ENCODE assay signal across 8 cellular contexts in genomic region chrX:66638591-66639500, GRCh38. TPM values are rescaled to one million over a fixed set of nuclear protein-coding genes. Genes with fewer than 3 reads are reported as not detected.
DNase-seq lines count a peak whose midpoint lies in the region; ATAC-seq, FAIRE-seq and TF ChIP-seq lines count a peak whose summit lies in the region.

Gene EDA2R, minus strand, starts transcription at chrX:66639078. Its CDS starts 23,058 bp downstream, at chrX:66616020.

- H3K9me3 ChIP-seq in small intestine (ENCODE audit: control insufficient read depth, low read depth): no peaks in the 10 kb centered on the region

- peaks cover 28% of the 10 kb centered on the region for H3K27me3 Mint-ChIP-seq in activated T-cell treated with anti-CD3 and anti-CD28 coated beads, Interleukin-2, amount 50 U/mL, for 72 hours (ENCODE audit: low read depth)
- H3K27me3 Mint-ChIP-seq in osteocyte (ENCODE audit: unreplicated experiment): no peaks in the 10 kb centered on the region

- H3K4me1 ChIP-seq in small intestine (ENCODE audit: control insufficient read depth in 2 of 2, insufficient read depth in 1 of 2, low read depth in 1 of 2, low read length in 1 of 2): no peaks in the 10 kb centered on the region

- 3 to 37% (median 27%) methylated on average over 22 to 31 of the region's 32 CpGs for WGBS in small intestine, 3 donors

- H3K9me3 Mint-ChIP-seq in activated T-cell treated with anti-CD3 and anti-CD28 coated beads, Interleukin-2, amount 50 U/mL, for 72 hours: no peaks in the 10 kb centered on the region
- H3K9me3 Mint-ChIP-seq in osteocyte (ENCODE audit: unreplicated experiment): peaks cover 37% of the 10 kb centered on the region

- no peak within 1 kb of the TSS for H3K27ac ChIP-seq in small intestine (ENCODE audit: low read depth in 1 of 2, low read length in 1 of 2)

- peak; percentile 81 for ATAC-seq in GM21360 (IDR thresholded peaks at IDR 0.05; ENCODE audit: unreplicated experiment)
- ATAC-seq in HG03558 (IDR thresholded peaks at IDR 0.05; ENCODE audit: extremely low read depth, unreplicated experiment): peak; percentile 93
- ATAC-seq in activated T-cell treated with anti-CD3 and anti-CD28 coated beads, Interleukin-2, amount 50 U/mL, for 72 hours (replicated peaks in 1 of 2): peak; percentile 94

- no peaks in the 10 kb centered on the region for H3K36me3 Mint-ChIP-seq in activated T-cell treated with anti-CD3 and anti-CD28 coated beads, Interleukin-2, amount 50 U/mL, for 72 hours (ENCODE audit: insufficient read depth in 2 of 2)
- H3K36me3 Mint-ChIP-seq in osteocyte (ENCODE audit: unreplicated experiment): no peaks in the 10 kb centered on the region

- H3K4me1 Mint-ChIP-seq in activated T-cell treated with anti-CD3 and anti-CD28 coated beads, Interleukin-2, amount 50 U/mL, for 72 hours (ENCODE audit: low read depth): peaks cover 4% of the 10 kb centered on the region
- no peaks in the 10 kb centered on the region for H3K4me1 Mint-ChIP-seq in osteocyte (ENCODE audit: unreplicated experiment)

- no peaks in the 10 kb centered on the region for H3K36me3 ChIP-seq in small intestine (ENCODE audit: control insufficient read depth in 2 of 2, insufficient read depth in 2 of 2, low read length in 2 of 2)

- TF ChIP-seq CTCF in fibroblast of villous mesenchyme (IDR thresholded peaks at IDR 0.05; ENCODE audit: insufficient read depth, low read depth, low read length) (no peak), osteocyte (IDR thresholded peaks at IDR 0.05) (no peak)

- peak within 1 kb of the TSS; percentile 80 to 85 for H3K4me3 Mint-ChIP-seq in activated T-cell treated with anti-CD3 and anti-CD28 coated beads, Interleukin-2, amount 50 U/mL, for 72 hours
- peak within 1 kb of the TSS; percentile 74 for H3K4me3 Mint-ChIP-seq in osteocyte (ENCODE audit: unreplicated experiment)

- FAIRE-seq in small intestine (lab: Jason Lieb, UNC): no peak

- H3K27me3 ChIP-seq in small intestine (ENCODE audit: control insufficient read depth in 2 of 2, insufficient read depth in 2 of 2, low read length in 2 of 2): peaks cover 0 to 1% of the 10 kb centered on the region in 2 donors

- H3K4me3 ChIP-seq in fibroblast of villous mesenchyme (ENCODE audit: low read depth, low read length): peak within 1 kb of the TSS; percentile 49
- no peak within 1 kb of the TSS for H3K4me3 ChIP-seq in small intestine (ENCODE audit: low read depth in 1 of 2, low read length in 2 of 2)

- peak within 1 kb of the TSS; percentile 75 for H3K27ac Mint-ChIP-seq in activated T-cell treated with anti-CD3 and anti-CD28 coated beads, Interleukin-2, amount 50 U/mL, for 72 hours
- peak within 1 kb of the TSS; percentile 51 for H3K27ac Mint-ChIP-seq in osteocyte (ENCODE audit: unreplicated experiment)

- DNase-seq in EL (peak; percentile 83), fibroblast of villous mesenchyme (ENCODE audit: low read depth) (peak; percentile 55), osteocyte (ENCODE audit: extremely low spot score, unreplicated experiment) (no peak), COLO668 (lab: John Stamatoyannopoulos, UW; ENCODE audit: unreplicated experiment) (no peak), small intestine (no peak)
- DNase-seq in activated T-cell treated with anti-CD3 and anti-CD28 coated beads, Interleukin-2, amount 50 U/mL, for 72 hours: peak; percentile 55 to 61

RNA-seq across cellular contexts. Expression of gene EDA2R, which starts in this region (rescaled TPM):
- 10 to 100 TPM in 1 of 2 donors, 1 to 10 TPM in 1; 9.5 to 10.5 TPM for total RNA-seq in activated T-cell treated with anti-CD3 and anti-CD28 coated beads, Interleukin-2, amount 50 U/mL, for 72 hours
- total RNA-seq in fibroblast of villous mesenchyme (8.1 and 18.1 TPM in 2 replicates), osteocyte (2.3 and 2.4 TPM in 2 replicates)
- under 1 TPM in 1 of 3 donors, not detected in 2; 0.03 TPM for polyA plus RNA-seq in small intestine

Comparison
In these comparisons a context has a peak if more than half of its experiments do, and no peak if none do; other contexts are left out.
1. DNase-seq: peak in EL (single experiment), activated T-cell treated with anti-CD3 and anti-CD28 coated beads, Interleukin-2, amount 50 U/mL, for 72 hours (2 of 2) and fibroblast of villous mesenchyme (single experiment); none in osteocyte (single experiment), COLO668 (single experiment) and small intestine (single experiment).
2. Peak in every context shown above with its lines, with median percentiles within 50 percentile points of each other: ATAC-seq.